Comparison of ENCODE assay signal across 8 cellular contexts in the genomic region with DNA sequence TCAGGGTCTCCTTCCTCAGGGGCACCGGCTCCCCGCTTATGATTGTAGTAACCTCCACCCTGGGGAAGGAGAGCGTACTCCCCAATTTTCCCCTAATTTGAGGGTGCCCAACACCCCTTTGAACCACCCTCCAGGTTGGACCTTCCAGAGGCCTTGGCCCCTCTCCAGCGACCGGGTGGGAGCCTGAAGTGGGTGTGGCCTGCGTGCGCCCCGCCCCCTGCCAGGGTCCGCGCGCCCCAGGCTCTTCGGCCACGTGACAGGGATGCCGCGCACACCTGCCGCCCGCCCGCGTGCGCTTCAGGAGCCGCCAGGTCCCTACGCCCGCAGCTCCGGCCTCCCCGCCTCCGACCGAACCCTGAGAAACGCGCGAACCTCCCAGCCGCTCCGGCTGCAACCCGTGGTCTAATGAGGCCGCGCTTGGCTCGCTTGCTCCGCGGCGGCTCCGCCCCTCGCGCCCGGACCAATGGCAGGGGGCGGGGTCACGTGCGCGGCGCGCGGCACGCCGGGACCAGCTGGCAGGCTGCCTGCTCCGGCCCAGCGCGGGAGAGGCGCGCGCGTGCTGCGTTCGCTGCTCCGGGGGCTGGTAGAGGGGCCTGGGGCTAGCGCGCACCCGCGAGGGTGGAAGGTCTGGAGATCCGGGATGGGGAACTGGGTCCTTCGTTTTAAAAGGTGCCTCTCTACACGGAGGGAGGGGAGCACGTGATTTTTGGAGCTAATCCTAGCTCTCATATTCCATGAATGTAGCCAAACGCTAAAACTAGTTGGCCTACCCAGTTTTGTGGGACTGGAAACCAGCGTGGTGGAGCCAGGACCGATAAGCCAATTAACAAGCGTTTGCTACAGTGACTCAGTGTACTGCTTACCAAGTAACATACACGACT. TPM values are rescaled to one million over a fixed set of nuclear protein-coding genes. Genes with fewer than 3 reads are reported as not detected.
A peak's percentile ranks its signal among the peaks of the same experiment; 100 is the strongest.
DNase-seq lines count a peak whose midpoint lies in the region; ATAC-seq, FAIRE-seq and TF ChIP-seq lines count a peak whose summit lies in the region.

FOXRED2 (minus strand) TSS at position 404 of the 881 bp plus-strand sequence. CDS start 618 bp downstream, outside the sequence.

- peaks cover 8% of the 10 kb centered on the region for H3K4me1 Mint-ChIP-seq in T-helper 17 cell

- peak; percentile 81 for ATAC-seq in HG02610 (IDR thresholded peaks at IDR 0.05; ENCODE audit: unreplicated experiment)
- ATAC-seq in T-helper 17 cell: peak; percentile 97
- peak; percentile 85 for ATAC-seq in left ventricle myocardium superior
- peak; percentile 87 to 90 (median 88) for ATAC-seq in psoas muscle

- intact Hi-C loops in left ventricle myocardium superior (cut with micrococcal nuclease) (no loop called here), psoas muscle (cut with DNase I) (no loop called here)

- peak within 1 kb of the TSS; percentile 65 for H3K27ac Mint-ChIP-seq in T-helper 17 cell

- H3K27ac ChIP-seq in psoas muscle: peak within 1 kb of the TSS; percentile 80

- no peaks in the 10 kb centered on the region for H3K27me3 Mint-ChIP-seq in T-helper 17 cell

- peak; percentile 91 for DNase-seq in NCI-H146 (lab: John Stamatoyannopoulos, UW)
- peak; percentile 85 to 90 (median 89) for DNase-seq in T-helper 17 cell
- DNase-seq in amniotic stem cell (lab: John Stamatoyannopoulos, UW): peak; percentile 25
- peak; percentile 96 for DNase-seq in left ventricle myocardium superior
- peak; percentile 91 to 94 for DNase-seq in psoas muscle
- DNase-seq in urothelium cell line (ENCODE audit: low spot score): peak; percentile 94

- H3K4me3 ChIP-seq in GM08714 (ENCODE audit: low read length) (peak within 1 kb of the TSS; percentile 45), psoas muscle (peak within 1 kb of the TSS; percentile 67)

- FAIRE-seq in urothelium cell line (lab: Jason Lieb, UNC): peak; percentile 98

- peaks cover 5% of the 10 kb centered on the region for H3K4me1 ChIP-seq in psoas muscle

- H3K36me3 ChIP-seq in psoas muscle (ENCODE audit: insufficient read depth in 1 of 2, low read depth in 1 of 2): peaks cover 3 to 29% of the 10 kb centered on the region in 2 donors

- 2 to 6% (median 5%) methylated on average over 60 to 75 of the region's 75 CpGs for WGBS in psoas muscle, 3 donors

- H3K9me3 ChIP-seq in T-helper 17 cell (ENCODE audit: control insufficient read depth, low read length, poor library complexity, severe bottlenecking) (no peaks in the 10 kb centered on the region), psoas muscle (no peaks in the 10 kb centered on the region)

- peak within 1 kb of the TSS; percentile 57 for H3K4me3 Mint-ChIP-seq in T-helper 17 cell

- TF ChIP-seq CTCF in psoas muscle (IDR thresholded peaks at IDR 0.05): no peak

- peaks cover 5% of the 10 kb centered on the region for H3K36me3 Mint-ChIP-seq in T-helper 17 cell (ENCODE audit: low read depth)

- no peaks in the 10 kb centered on the region for H3K27me3 ChIP-seq in psoas muscle (ENCODE audit: insufficient read depth in 3 of 3, low read length in 2 of 3)

RNA-seq across cellular contexts. Expression of gene FOXRED2, which starts in this region (rescaled TPM):
- total RNA-seq in T-helper 17 cell (1 to 10 TPM; 1.0 to 1.3 TPM), left ventricle myocardium superior (13.5 TPM), psoas muscle (10 to 100 TPM in 1 of 4 donors, 1 to 10 TPM in 3; 6.4 to 10.2 (median 7.9) TPM)
- polyA plus RNA-seq in psoas muscle: 1 to 10 TPM; 3.3 to 9.0 (median 5.0) TPM

Comparison
In these comparisons a context has a peak if more than half of its experiments do, and no peak if none do; other contexts are left out.
1. Peak in every context shown above with its lines: DNase-seq, ATAC-seq, H3K4me3 ChIP-seq and H3K27ac ChIP-seq.
2. DNase-seq: peak in every context shown above with its lines; median percentile 96 in left ventricle myocardium superior; 94 in urothelium cell line; 92 in psoas muscle; 91 in NCI-H146; 89 in T-helper 17 cell; 25 in amniotic stem cell.